Comparison of ENCODE assay signal across 1 cellular context in the genomic region with DNA sequence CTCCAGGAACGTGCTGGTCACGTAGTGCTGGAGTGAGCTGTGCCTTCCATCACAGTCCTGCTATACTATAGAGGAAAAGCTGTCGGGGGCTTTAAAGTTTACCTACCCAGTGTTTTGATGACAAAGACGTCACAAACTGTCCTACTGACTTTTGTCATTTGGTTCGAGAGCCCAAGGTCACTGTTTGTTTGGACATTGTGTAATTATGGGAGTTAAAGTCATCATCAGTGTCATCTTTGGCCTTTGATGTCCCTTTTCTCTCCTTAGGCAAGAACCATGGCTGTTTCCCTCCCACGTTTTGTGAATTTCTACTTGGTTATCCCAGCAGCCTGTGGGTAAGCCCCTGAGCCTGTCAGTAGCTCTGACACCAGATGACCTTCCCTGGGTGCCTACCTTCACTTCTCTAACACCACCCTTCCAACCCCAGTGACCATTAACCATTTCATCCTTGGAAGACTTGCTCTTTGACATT.
TF ChIP-seq lines count a peak whose summit lies in the region.

No MANE protein-coding gene starts in this region.

TF ChIP-seq in HepG2, 621 proteins besides CTCF, POLR2A, EP300 and RAD21 (continued from another document and continues in another):
- TF ChIP-seq RORA (CRISPR knock-in tag; IDR thresholded peaks at IDR 0.05) (peak; percentile 98; the same call in 1 of the 2 replicates), ZFY (CRISPR knock-in tag; IDR thresholded peaks at IDR 0.05) (no peak), GABPB1 (CRISPR knock-in tag; IDR thresholded peaks at IDR 0.05) (peak; percentile 31; the same call in 1 of the 2 replicates), ZNF713 (CRISPR knock-in tag; IDR thresholded peaks at IDR 0.05) (no peak), NFYB (CRISPR knock-in tag; IDR thresholded peaks at IDR 0.05) (no peak), ZMAT3 (CRISPR knock-in tag; conservative IDR thresholded peaks at IDR 0.05) (no peak), ZNF780A (CRISPR knock-in tag; IDR thresholded peaks at IDR 0.05) (no peak), NFE2L2 (IDR thresholded peaks at IDR 0.05; ENCODE audit: low read length) (no peak), SSRP1 (CRISPR knock-in tag; IDR thresholded peaks at IDR 0.05) (no peak), KAT2B (IDR thresholded peaks at IDR 0.05; ENCODE audit: borderline replicate concordance, low read depth, low read length) (no peak), ZNF703 (CRISPR knock-in tag; IDR thresholded peaks at IDR 0.05; ENCODE audit: borderline replicate concordance) (0 out of 2 replicates have a peak, but pooled peaks have one; percentile 64), ZFP1 (CRISPR knock-in tag; IDR thresholded peaks at IDR 0.05) (peak; percentile 84; the same call in 1 of the 2 replicates), ZNF672 (CRISPR knock-in tag; IDR thresholded peaks at IDR 0.05) (no peak), ZFP36L1 (CRISPR knock-in tag; IDR thresholded peaks at IDR 0.05) (no peak), AGO1 (IDR thresholded peaks at IDR 0.05; ENCODE audit: low read depth, low read length, poor library complexity, severe bottlenecking) (no peak), CBFB (CRISPR knock-in tag; IDR thresholded peaks at IDR 0.05) (0 out of 2 replicates have a peak, but pooled peaks have one; percentile 53), ZNF136 (CRISPR knock-in tag; IDR thresholded peaks at IDR 0.05; ENCODE audit: low read depth) (no peak), PTBP1 (IDR thresholded peaks at IDR 0.05; ENCODE audit: low read depth, low read length, poor library complexity, severe bottlenecking) (no peak), KDM4B (CRISPR knock-in tag; IDR thresholded peaks at IDR 0.05) (peak; percentile 97), ZNF230 (CRISPR knock-in tag; IDR thresholded peaks at IDR 0.05) (peak; percentile 66), ZNF33A (CRISPR knock-in tag; IDR thresholded peaks at IDR 0.05; ENCODE audit: borderline replicate concordance) (no peak), HCFC1 (IDR thresholded peaks at IDR 0.05; ENCODE audit: low read depth, low read length) (no peak), CENPT (CRISPR knock-in tag; IDR thresholded peaks at IDR 0.05; ENCODE audit: low read depth) (no peak), ZNF335 (CRISPR knock-in tag; IDR thresholded peaks at IDR 0.05) (peak; percentile 67; the same call in 1 of the 2 replicates), ZNF788 (CRISPR knock-in tag; IDR thresholded peaks at IDR 0.05; ENCODE audit: borderline replicate concordance) (peak; percentile 83; the same call in 1 of the 2 replicates), ZNF841 (CRISPR knock-in tag; IDR thresholded peaks at IDR 0.05; ENCODE audit: borderline replicate concordance) (no peak), ZNF256 (CRISPR knock-in tag; conservative IDR thresholded peaks at IDR 0.05) (no peak; the same call in 1 of the 2 replicates), ZNF101 (CRISPR knock-in tag; IDR thresholded peaks at IDR 0.05; ENCODE audit: borderline replicate concordance, low read depth) (no peak), ZNF746 (CRISPR knock-in tag; IDR thresholded peaks at IDR 0.05) (peak; percentile 84), ZNF652 (CRISPR knock-in tag; IDR thresholded peaks at IDR 0.05; ENCODE audit: borderline replicate concordance, low read depth) (peak; percentile 93), TOPORS (CRISPR knock-in tag; IDR thresholded peaks at IDR 0.05) (no peak), ZNF17 (CRISPR knock-in tag; IDR thresholded peaks at IDR 0.05) (no peak), FLYWCH1 (CRISPR knock-in tag; IDR thresholded peaks at IDR 0.05) (no peak), YEATS2 (CRISPR knock-in tag; IDR thresholded peaks at IDR 0.05; ENCODE audit: borderline replicate concordance) (peak; percentile 76; the same call in 1 of the 2 replicates), TAF15 (IDR thresholded peaks at IDR 0.05; ENCODE audit: low read depth, low read length, poor library complexity, severe bottlenecking) (no peak), ZNF878 (CRISPR knock-in tag; IDR thresholded peaks at IDR 0.05) (peak; percentile 80; the same call in 1 of the 2 replicates), SRSF4 (IDR thresholded peaks at IDR 0.05; ENCODE audit: low read depth, low read length, poor library complexity, severe bottlenecking) (no peak), ATF7 (IDR thresholded peaks at IDR 0.05) (peak; percentile 79), ATF7 (CRISPR knock-in tag; IDR thresholded peaks at IDR 0.05) (peak; percentile 94), KAT8 (CRISPR knock-in tag; IDR thresholded peaks at IDR 0.05) (peak; percentile 71; the same call in 1 of the 2 replicates), ZNF24 (IDR thresholded peaks at IDR 0.05) (peak; percentile 48; the same call in 1 of the 2 replicates), MAF1 (CRISPR knock-in tag; IDR thresholded peaks at IDR 0.05; ENCODE audit: borderline replicate concordance) (no peak), ARNT2 (CRISPR knock-in tag; IDR thresholded peaks at IDR 0.05; ENCODE audit: low read depth) (peak; percentile 82; the same call in 1 of the 2 replicates), TBL1XR1 (IDR thresholded peaks at IDR 0.05; ENCODE audit: borderline replicate concordance, low read length, partially characterized antibody) (peak; percentile 69), ARHGAP35 (CRISPR knock-in tag; IDR thresholded peaks at IDR 0.05; ENCODE audit: borderline replicate concordance) (no peak), ZFP90 (CRISPR knock-in tag; IDR thresholded peaks at IDR 0.05; ENCODE audit: borderline replicate concordance) (peak; percentile 67), ZMYM2 (CRISPR knock-in tag; IDR thresholded peaks at IDR 0.05) (peak; percentile 91), ZSCAN9 (CRISPR knock-in tag; IDR thresholded peaks at IDR 0.05; ENCODE audit: borderline replicate concordance) (peak; percentile 96)
- TF ChIP-seq, protein P1, sequence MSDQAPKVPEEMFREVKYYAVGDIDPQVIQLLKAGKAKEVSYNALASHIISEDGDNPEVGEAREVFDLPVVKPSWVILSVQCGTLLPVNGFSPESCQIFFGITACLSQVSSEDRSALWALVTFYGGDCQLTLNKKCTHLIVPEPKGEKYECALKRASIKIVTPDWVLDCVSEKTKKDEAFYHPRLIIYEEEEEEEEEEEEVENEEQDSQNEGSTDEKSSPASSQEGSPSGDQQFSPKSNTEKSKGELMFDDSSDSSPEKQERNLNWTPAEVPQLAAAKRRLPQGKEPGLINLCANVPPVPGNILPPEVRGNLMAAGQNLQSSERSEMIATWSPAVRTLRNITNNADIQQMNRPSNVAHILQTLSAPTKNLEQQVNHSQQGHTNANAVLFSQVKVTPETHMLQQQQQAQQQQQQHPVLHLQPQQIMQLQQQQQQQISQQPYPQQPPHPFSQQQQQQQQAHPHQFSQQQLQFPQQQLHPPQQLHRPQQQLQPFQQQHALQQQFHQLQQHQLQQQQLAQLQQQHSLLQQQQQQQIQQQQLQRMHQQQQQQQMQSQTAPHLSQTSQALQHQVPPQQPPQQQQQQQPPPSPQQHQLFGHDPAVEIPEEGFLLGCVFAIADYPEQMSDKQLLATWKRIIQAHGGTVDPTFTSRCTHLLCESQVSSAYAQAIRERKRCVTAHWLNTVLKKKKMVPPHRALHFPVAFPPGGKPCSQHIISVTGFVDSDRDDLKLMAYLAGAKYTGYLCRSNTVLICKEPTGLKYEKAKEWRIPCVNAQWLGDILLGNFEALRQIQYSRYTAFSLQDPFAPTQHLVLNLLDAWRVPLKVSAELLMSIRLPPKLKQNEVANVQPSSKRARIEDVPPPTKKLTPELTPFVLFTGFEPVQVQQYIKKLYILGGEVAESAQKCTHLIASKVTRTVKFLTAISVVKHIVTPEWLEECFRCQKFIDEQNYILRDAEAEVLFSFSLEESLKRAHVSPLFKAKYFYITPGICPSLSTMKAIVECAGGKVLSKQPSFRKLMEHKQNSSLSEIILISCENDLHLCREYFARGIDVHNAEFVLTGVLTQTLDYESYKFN (CRISPR knock-in tag; conservative IDR thresholded peaks at IDR 0.05), result peak; percentile 98
- TF ChIP-seq, protein P2, sequence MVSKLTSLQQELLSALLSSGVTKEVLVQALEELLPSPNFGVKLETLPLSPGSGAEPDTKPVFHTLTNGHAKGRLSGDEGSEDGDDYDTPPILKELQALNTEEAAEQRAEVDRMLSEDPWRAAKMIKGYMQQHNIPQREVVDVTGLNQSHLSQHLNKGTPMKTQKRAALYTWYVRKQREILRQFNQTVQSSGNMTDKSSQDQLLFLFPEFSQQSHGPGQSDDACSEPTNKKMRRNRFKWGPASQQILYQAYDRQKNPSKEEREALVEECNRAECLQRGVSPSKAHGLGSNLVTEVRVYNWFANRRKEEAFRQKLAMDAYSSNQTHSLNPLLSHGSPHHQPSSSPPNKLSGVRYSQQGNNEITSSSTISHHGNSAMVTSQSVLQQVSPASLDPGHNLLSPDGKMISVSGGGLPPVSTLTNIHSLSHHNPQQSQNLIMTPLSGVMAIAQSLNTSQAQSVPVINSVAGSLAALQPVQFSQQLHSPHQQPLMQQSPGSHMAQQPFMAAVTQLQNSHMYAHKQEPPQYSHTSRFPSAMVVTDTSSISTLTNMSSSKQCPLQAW (CRISPR knock-in tag; IDR thresholded peaks at IDR 0.05), result peak; percentile 82
- TF ChIP-seq, protein P3, sequence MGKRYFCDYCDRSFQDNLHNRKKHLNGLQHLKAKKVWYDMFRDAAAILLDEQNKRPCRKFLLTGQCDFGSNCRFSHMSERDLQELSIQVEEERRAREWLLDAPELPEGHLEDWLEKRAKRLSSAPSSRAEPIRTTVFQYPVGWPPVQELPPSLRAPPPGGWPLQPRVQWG (CRISPR knock-in tag; IDR thresholded peaks at IDR 0.05; ENCODE audit: borderline replicate concordance, low read depth), result no peak
- TF ChIP-seq, protein P4, sequence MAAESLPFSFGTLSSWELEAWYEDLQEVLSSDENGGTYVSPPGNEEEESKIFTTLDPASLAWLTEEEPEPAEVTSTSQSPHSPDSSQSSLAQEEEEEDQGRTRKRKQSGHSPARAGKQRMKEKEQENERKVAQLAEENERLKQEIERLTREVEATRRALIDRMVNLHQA (CRISPR knock-in tag; IDR thresholded peaks at IDR 0.05), result 0 out of 2 replicates have a peak, but pooled peaks have one; percentile 74
- TF ChIP-seq, protein P5, sequence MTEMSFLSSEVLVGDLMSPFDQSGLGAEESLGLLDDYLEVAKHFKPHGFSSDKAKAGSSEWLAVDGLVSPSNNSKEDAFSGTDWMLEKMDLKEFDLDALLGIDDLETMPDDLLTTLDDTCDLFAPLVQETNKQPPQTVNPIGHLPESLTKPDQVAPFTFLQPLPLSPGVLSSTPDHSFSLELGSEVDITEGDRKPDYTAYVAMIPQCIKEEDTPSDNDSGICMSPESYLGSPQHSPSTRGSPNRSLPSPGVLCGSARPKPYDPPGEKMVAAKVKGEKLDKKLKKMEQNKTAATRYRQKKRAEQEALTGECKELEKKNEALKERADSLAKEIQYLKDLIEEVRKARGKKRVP (CRISPR knock-in tag; IDR thresholded peaks at IDR 0.05), result peak in 1 of 2 experiments; percentile 92; a peak in 2 of 4 replicates
- TF ChIP-seq, protein P6, sequence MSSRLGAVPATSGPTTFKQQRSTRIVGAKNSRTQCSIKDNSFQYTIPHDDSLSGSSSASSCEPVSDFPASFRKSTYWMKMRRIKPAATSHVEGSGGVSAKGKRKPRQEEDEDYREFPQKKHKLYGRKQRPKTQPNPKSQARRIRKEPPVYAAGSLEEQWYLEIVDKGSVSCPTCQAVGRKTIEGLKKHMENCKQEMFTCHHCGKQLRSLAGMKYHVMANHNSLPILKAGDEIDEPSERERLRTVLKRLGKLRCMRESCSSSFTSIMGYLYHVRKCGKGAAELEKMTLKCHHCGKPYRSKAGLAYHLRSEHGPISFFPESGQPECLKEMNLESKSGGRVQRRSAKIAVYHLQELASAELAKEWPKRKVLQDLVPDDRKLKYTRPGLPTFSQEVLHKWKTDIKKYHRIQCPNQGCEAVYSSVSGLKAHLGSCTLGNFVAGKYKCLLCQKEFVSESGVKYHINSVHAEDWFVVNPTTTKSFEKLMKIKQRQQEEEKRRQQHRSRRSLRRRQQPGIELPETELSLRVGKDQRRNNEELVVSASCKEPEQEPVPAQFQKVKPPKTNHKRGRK (CRISPR knock-in tag; IDR thresholded peaks at IDR 0.05), result no peak
- TF ChIP-seq, protein P7, sequence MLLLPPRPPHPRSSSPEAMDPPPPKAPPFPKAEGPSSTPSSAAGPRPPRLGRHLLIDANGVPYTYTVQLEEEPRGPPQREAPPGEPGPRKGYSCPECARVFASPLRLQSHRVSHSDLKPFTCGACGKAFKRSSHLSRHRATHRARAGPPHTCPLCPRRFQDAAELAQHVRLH (CRISPR knock-in tag; IDR thresholded peaks at IDR 0.05; ENCODE audit: borderline replicate concordance, low read depth), result no peak; the same call in 1 of the 2 replicates
- TF ChIP-seq, protein P8, sequence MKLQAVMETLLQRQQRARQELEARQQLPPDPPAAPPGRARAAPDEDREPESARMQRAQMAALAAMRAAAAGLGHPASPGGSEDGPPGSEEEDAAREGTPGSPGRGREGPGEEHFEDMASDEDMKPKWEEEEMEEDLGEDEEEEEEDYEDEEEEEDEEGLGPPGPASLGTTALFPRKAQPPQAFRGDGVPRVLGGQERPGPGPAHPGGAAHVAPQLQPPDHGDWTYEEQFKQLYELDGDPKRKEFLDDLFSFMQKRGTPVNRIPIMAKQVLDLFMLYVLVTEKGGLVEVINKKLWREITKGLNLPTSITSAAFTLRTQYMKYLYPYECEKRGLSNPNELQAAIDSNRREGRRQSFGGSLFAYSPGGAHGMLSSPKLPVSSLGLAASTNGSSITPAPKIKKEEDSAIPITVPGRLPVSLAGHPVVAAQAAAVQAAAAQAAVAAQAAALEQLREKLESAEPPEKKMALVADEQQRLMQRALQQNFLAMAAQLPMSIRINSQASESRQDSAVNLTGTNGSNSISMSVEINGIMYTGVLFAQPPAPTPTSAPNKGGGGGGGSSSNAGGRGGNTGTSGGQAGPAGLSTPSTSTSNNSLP (IDR thresholded peaks at IDR 0.05; ENCODE audit: low read depth, low read length), result peak; percentile 68
- TF ChIP-seq, protein P9, sequence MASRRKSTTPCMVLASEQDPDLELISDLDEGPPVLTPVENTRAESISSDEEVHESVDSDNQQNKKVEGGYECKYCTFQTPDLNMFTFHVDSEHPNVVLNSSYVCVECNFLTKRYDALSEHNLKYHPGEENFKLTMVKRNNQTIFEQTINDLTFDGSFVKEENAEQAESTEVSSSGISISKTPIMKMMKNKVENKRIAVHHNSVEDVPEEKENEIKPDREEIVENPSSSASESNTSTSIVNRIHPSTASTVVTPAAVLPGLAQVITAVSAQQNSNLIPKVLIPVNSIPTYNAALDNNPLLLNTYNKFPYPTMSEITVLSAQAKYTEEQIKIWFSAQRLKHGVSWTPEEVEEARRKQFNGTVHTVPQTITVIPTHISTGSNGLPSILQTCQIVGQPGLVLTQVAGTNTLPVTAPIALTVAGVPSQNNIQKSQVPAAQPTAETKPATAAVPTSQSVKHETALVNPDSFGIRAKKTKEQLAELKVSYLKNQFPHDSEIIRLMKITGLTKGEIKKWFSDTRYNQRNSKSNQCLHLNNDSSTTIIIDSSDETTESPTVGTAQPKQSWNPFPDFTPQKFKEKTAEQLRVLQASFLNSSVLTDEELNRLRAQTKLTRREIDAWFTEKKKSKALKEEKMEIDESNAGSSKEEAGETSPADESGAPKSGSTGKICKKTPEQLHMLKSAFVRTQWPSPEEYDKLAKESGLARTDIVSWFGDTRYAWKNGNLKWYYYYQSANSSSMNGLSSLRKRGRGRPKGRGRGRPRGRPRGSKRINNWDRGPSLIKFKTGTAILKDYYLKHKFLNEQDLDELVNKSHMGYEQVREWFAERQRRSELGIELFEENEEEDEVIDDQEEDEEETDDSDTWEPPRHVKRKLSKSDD (CRISPR knock-in tag; IDR thresholded peaks at IDR 0.05; ENCODE audit: low read depth), result peak; percentile 93
- TF ChIP-seq, protein P10, sequence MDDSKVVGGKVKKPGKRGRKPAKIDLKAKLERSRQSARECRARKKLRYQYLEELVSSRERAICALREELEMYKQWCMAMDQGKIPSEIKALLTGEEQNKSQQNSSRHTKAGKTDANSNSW (CRISPR knock-in tag; IDR thresholded peaks at IDR 0.05; ENCODE audit: borderline replicate concordance), result no peak
